In the genomic region with DNA sequence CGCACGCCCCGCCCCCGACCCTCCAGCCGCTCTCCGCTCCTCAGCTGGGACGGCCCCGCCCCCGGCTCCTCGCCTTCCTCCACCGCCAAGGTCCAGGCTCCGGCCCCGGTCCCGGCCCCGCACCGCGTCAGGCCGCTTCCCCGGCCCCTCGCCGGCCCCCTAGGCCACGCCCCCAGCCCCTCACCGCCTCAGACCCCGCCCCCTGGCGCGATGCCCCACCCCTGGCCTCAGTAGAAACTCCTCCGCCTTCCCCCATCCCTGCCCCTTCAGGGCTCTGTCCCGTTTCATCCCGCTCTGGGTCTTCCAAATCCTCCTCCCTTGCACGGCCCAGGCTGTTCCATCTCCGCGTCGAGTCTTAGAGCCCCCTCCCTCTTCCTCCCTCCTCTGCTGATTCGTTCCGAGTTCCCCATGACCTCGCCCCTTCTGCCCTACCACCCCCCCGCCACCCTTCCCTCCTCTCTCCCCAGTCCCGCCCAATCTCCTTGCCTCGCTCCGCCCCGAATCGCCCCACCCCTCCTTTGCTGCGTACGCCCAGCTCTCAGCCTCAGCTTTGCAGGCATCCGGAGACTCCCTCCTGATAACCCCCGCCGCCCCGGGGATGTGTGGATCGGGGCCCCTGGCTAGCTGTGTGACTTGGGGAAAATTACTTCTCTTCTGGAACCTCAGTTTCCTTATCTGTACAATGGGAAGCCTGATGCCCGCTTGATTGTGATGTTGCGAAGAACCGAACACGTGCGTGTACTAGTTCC, we compare ENCODE assay signal across 8 cellular contexts. TPM values are rescaled to one million over a fixed set of nuclear protein-coding genes. Genes with fewer than 3 reads are reported as not detected.
DNase-seq lines count a peak whose midpoint lies in the region; ATAC-seq, FAIRE-seq and TF ChIP-seq lines count a peak whose summit lies in the region.

No MANE protein-coding gene starts in this region.

- H3K27me3 ChIP-seq in neutrophil (peaks cover 99% of the 10 kb centered on the region), subcutaneous abdominal adipose tissue (ENCODE audit: control insufficient read depth in 5 of 5, insufficient read depth in 4 of 5, low read length in 5 of 5) (no peaks in the 10 kb centered on the region)

- H3K4me2 ChIP-seq in A549: peak overlapping the region; percentile 94

- H3K9me3 Mint-ChIP-seq in activated naive CD4-positive, alpha-beta T cell treated with anti-CD3 and anti-CD28 coated beads, Interleukin-2, amount 10 ng/mL, durations not matched to agents 7 days and 5 days: no peaks in the 10 kb centered on the region

- TF ChIP-seq CTCF in A549 (IDR thresholded peaks at IDR 0.05) (no peak), LNCaP clone FGC (IDR thresholded peaks at IDR 0.05; ENCODE audit: control insufficient read depth, extremely low read depth, insufficient read depth) (no peak), neutrophil (IDR thresholded peaks at IDR 0.05) (no peak)

- H3K4me3 ChIP-seq in A549: peak overlapping the region; percentile 81
- H3K4me3 ChIP-seq in LNCaP clone FGC (ENCODE audit: low read depth, low read length): peak overlapping the region; percentile 52
- peak overlapping the region; percentile 39 to 63 for H3K4me3 ChIP-seq in neutrophil (ENCODE audit: low read depth in 1 of 2, low read length in 1 of 2)
- peak overlapping the region; percentile 69 to 87 (median 82) for H3K4me3 ChIP-seq in subcutaneous abdominal adipose tissue (ENCODE audit: low read depth in 1 of 5, low read length in 5 of 5)

- no peak for TF ChIP-seq EP300 in A549 (IDR thresholded peaks at IDR 0.05)

- ATAC-seq in A549 (peak; percentile 91 to 95), GM18868 (IDR thresholded peaks at IDR 0.05; ENCODE audit: unreplicated experiment) (peak; percentile 52)

- no peaks in the 10 kb centered on the region for H3K36me3 Mint-ChIP-seq in activated naive CD4-positive, alpha-beta T cell treated with anti-CD3 and anti-CD28 coated beads, Interleukin-2, amount 10 ng/mL, durations not matched to agents 7 days and 5 days

- no peak for TF ChIP-seq RAD21 in A549 (conservative IDR thresholded peaks at IDR 0.05 in 1 of 2, IDR thresholded peaks at IDR 0.05 in 1 of 2)

- WGBS in A549 (ENCODE audit: missing lambda C conversion rate): 19% methylated on average over 14 of the region's 54 CpGs

- POLR2A ChIA-PET in A549 (lab: Yijun Ruan, JAX): interaction anchor here (0.6 to 1.7 kb wide), 8 partner anchors 13 to 378 kb away, joined by 3 to 8 read pairs (median 4); a partner anchor contains a TSS

- H3K9me3 ChIP-seq in A549 (no peaks in the 10 kb centered on the region), neutrophil (no peaks in the 10 kb centered on the region), subcutaneous abdominal adipose tissue (ENCODE audit: control insufficient read depth in 5 of 5, low read length in 5 of 5) (no peaks in the 10 kb centered on the region)

- H3K27ac ChIP-seq in A549: peak overlapping the region; percentile 68 to 89
- H3K27ac ChIP-seq in neutrophil: no peak overlapping the region
- no peak overlapping the region for H3K27ac ChIP-seq in subcutaneous abdominal adipose tissue (ENCODE audit: low read depth, low read length)

- no peak for TF ChIP-seq POLR2A in A549 (IDR thresholded peaks at IDR 0.05; ENCODE audit: low read length)

- peak overlapping the region; percentile 87 for H3K4me3 Mint-ChIP-seq in activated naive CD4-positive, alpha-beta T cell treated with anti-CD3 and anti-CD28 coated beads, Interleukin-2, amount 10 ng/mL, durations not matched to agents 7 days and 5 days

- H3K36me3 ChIP-seq in neutrophil: no peaks in the 10 kb centered on the region
- H3K36me3 ChIP-seq in subcutaneous abdominal adipose tissue (ENCODE audit: control insufficient read depth in 5 of 5, insufficient read depth in 5 of 5, low read length in 5 of 5): no peaks in the 10 kb centered on the region

- no peak for FAIRE-seq in A549 (lab: Jason Lieb, UNC)

- peaks cover 86% of the 10 kb centered on the region for H3K27me3 Mint-ChIP-seq in activated naive CD4-positive, alpha-beta T cell treated with anti-CD3 and anti-CD28 coated beads, Interleukin-2, amount 10 ng/mL, durations not matched to agents 7 days and 5 days

- peak; percentile 82 to 88 for DNase-seq in A549 (ENCODE audit: low read depth in 1 of 2, low spot score in 1 of 2)
- DNase-seq in LNCaP clone FGC (ENCODE audit: low read depth): peak; percentile 43
- DNase-seq in SK-MEL-5 (ENCODE audit: low read depth, low spot score): peak; percentile 90
- DNase-seq in activated naive CD4-positive, alpha-beta T cell treated with anti-CD3 and anti-CD28 coated beads, Interleukin-2, amount 10 ng/mL, durations not matched to agents 7 days and 5 days: peak; percentile 97
- DNase-seq in globus pallidus (ENCODE audit: low spot score): peak; percentile 84

- in situ Hi-C loops in SK-MEL-5 (cut with HindIII; ENCODE audit: low pct_unique_long_range_greater_than_20kb, low sequenced_read_pairs): no loop called here

- peaks cover 18% of the 10 kb centered on the region for H3K4me1 Mint-ChIP-seq in activated naive CD4-positive, alpha-beta T cell treated with anti-CD3 and anti-CD28 coated beads, Interleukin-2, amount 10 ng/mL, durations not matched to agents 7 days and 5 days

- no peak overlapping the region for H3K9ac ChIP-seq in subcutaneous abdominal adipose tissue (ENCODE audit: low read length in 5 of 5)

- peak overlapping the region; percentile 81 for H3K27ac Mint-ChIP-seq in activated naive CD4-positive, alpha-beta T cell treated with anti-CD3 and anti-CD28 coated beads, Interleukin-2, amount 10 ng/mL, durations not matched to agents 7 days and 5 days

- CTCF ChIA-PET in A549 (lab: Yijun Ruan, JAX): interaction anchor here (1.2 to 4.3 kb wide), 4 partner anchors 12 to 507 kb away, joined by 3 to 38 read pairs (median 6); no protein-coding TSS in a partner anchor
- CTCF ChIA-PET in activated naive CD4-positive, alpha-beta T cell treated with anti-CD3 and anti-CD28 coated beads, Interleukin-2, amount 10 ng/mL, durations not matched to agents 7 days and 5 days (lab: Charles Lee): interaction anchor here (0.9 to 4.9 kb wide), 5 partner anchors 13 to 153 kb away, joined by 3 to 34 read pairs (median 3); no protein-coding TSS in a partner anchor

- peaks cover 8% of the 10 kb centered on the region for H3K4me1 ChIP-seq in A549
- H3K4me1 ChIP-seq in neutrophil (ENCODE audit: control insufficient read depth in 1 of 2, insufficient read depth in 1 of 2, low read depth in 1 of 2, low read length in 1 of 2): peaks cover 7% of the 10 kb centered on the region in 2 experiments
- peaks cover 0 to 36% (median 25%) of the 10 kb centered on the region in 5 donors for H3K4me1 ChIP-seq in subcutaneous abdominal adipose tissue (ENCODE audit: control insufficient read depth in 5 of 5, insufficient read depth in 5 of 5, low read length in 5 of 5)

TF ChIP-seq in A549, 52 proteins besides CTCF, POLR2A, EP300 and RAD21:
- TF ChIP-seq PHF8 (IDR thresholded peaks at IDR 0.05; ENCODE audit: borderline replicate concordance, low read depth): no peak
- no peak for TF ChIP-seq NR3C1 (IDR thresholded peaks at IDR 0.05)
- TF ChIP-seq ESRRA (IDR thresholded peaks at IDR 0.05; ENCODE audit: borderline replicate concordance, low read length): no peak
- no peak for TF ChIP-seq CBX8 (IDR thresholded peaks at IDR 0.05)
- TF ChIP-seq KDM1A (IDR thresholded peaks at IDR 0.05; ENCODE audit: low read depth): peak; percentile 72; the same call in 1 of the 2 replicates
- TF ChIP-seq CBX2 (IDR thresholded peaks at IDR 0.05; ENCODE audit: borderline replicate concordance, low read depth): no peak
- TF ChIP-seq EHF (CRISPR knock-in tag; IDR thresholded peaks at IDR 0.05): no peak
- TF ChIP-seq HDAC2 (IDR thresholded peaks at IDR 0.05): peak; percentile 57; the same call in 1 of the 2 replicates
- no peak for TF ChIP-seq FOSB (CRISPR knock-in tag; IDR thresholded peaks at IDR 0.05)
- TF ChIP-seq HEYL (CRISPR knock-in tag; IDR thresholded peaks at IDR 0.05): no peak

RNA-seq across cellular contexts. Expression of a gene that starts 0.4 kb away (rescaled TPM):
- polyA plus RNA-seq in A549 (2011; rRNA removed) (5.2 and 5.6 TPM in 2 replicates), A549 (2017; fragmentation: RNase III; extraction: RNeasy Plus Mini Kit Qiagen cat#74134 plus additional on column Dnase treatment) (3.9 to 4.9 TPM (median 4.0 TPM) in 3 replicates)
- 4.3 and 5.6 TPM in 2 replicates for polyA plus RNA-seq in A549 (2012; cell fraction: cytosol; rRNA removed)
- polyA plus RNA-seq in A549 (2012; cell fraction: nucleus; rRNA removed): 19.5 and 21.2 TPM in 2 replicates
- polyA minus RNA-seq in A549 (2011; rRNA and poly(A)+ RNA removed): 10.3 and 10.7 TPM in 2 replicates
- 7.0 and 7.1 TPM in 2 replicates for total RNA-seq in SK-MEL-5 (2014; rRNA removed; shearing (Covaris generic))
- polyA plus RNA-seq in SK-MEL-5 (2015; cell fraction: cytosol; rRNA removed): 6.7 and 10.1 TPM in 2 replicates
- 18.8 and 24.5 TPM in 2 replicates for polyA plus RNA-seq in SK-MEL-5 (2015; cell fraction: nucleus; rRNA removed)

RNA-seq across cellular contexts. Expression of a gene that starts 46.6 kb away (rescaled TPM):
- polyA plus RNA-seq in A549 (2011; rRNA removed) (0.90 and 1.6 TPM in 2 replicates), A549 (2017; fragmentation: RNase III; extraction: RNeasy Plus Mini Kit Qiagen cat#74134 plus additional on column Dnase treatment) (3.4 to 3.9 TPM (median 3.4 TPM) in 3 replicates)
- polyA plus RNA-seq in A549 (2012; cell fraction: cytosol; rRNA removed): 1.8 and 2.4 TPM in 2 replicates
- polyA plus RNA-seq in A549 (2012; cell fraction: nucleus; rRNA removed): 6.3 and 9.0 TPM in 2 replicates
- 3.0 and 3.3 TPM in 2 replicates for polyA minus RNA-seq in A549 (2011; rRNA and poly(A)+ RNA removed)
- total RNA-seq in SK-MEL-5 (2014; rRNA removed; shearing (Covaris generic)): 3.8 and 4.1 TPM in 2 replicates
- 5.6 and 6.4 TPM in 2 replicates for polyA plus RNA-seq in SK-MEL-5 (2015; cell fraction: cytosol; rRNA removed)
- polyA plus RNA-seq in SK-MEL-5 (2015; cell fraction: nucleus; rRNA removed): 5.2 and 7.0 TPM in 2 replicates

RNA-seq across cellular contexts. Expression of a gene that starts 59.9 kb away (rescaled TPM):
- 0.58 and 0.63 TPM in 2 replicates for polyA plus RNA-seq in A549 (2011; rRNA removed)
- 0.34 and 0.48 TPM in 2 replicates for polyA plus RNA-seq in A549 (2012; cell fraction: cytosol; rRNA removed)
- polyA plus RNA-seq in A549 (2012; cell fraction: nucleus; rRNA removed): 1.0 and 1.2 TPM in 2 replicates
- 0.53 to 0.79 TPM (median 0.58 TPM) in 3 replicates for polyA plus RNA-seq in A549 (2017; fragmentation: RNase III; extraction: RNeasy Plus Mini Kit Qiagen cat#74134 plus additional on column Dnase treatment)
- 0.49 and 0.50 TPM in 2 replicates for polyA minus RNA-seq in A549 (2011; rRNA and poly(A)+ RNA removed)
- 0.05 TPM in 1 of 2 replicates, not detected in the other for total RNA-seq in SK-MEL-5 (2014; rRNA removed; shearing (Covaris generic))
- not detected in 2 replicates for polyA plus RNA-seq in SK-MEL-5 (2015; cell fraction: cytosol; rRNA removed)
- polyA plus RNA-seq in SK-MEL-5 (2015; cell fraction: nucleus; rRNA removed): 0.31 TPM in 1 of 2 replicates, not detected in the other

Comparison
In these comparisons a context has a peak if more than half of its experiments do, and no peak if none do; other contexts are left out.
1. DNase-seq: peak in every context shown above with its lines; median percentile 97 in activated naive CD4-positive, alpha-beta T cell treated with anti-CD3 and anti-CD28 coated beads, Interleukin-2, amount 10 ng/mL, durations not matched to agents 7 days and 5 days; 90 in SK-MEL-5; 85 in A549; 84 in globus pallidus; 43 in LNCaP clone FGC.
2. H3K27ac ChIP-seq: peak in A549 (2 of 2); none in neutrophil (single experiment) and subcutaneous abdominal adipose tissue (single experiment).
3. Peak in every context shown above with its lines, with median percentiles within 50 percentile points of each other: H3K4me3 ChIP-seq.